In genomic region chr11:62678770-62679696, GRCh38 we compare ENCODE assay signal across 8 cellular contexts. TPM values are rescaled to one million over a fixed set of nuclear protein-coding genes. Genes with fewer than 3 reads are reported as not detected.
DNase-seq lines count a peak whose midpoint lies in the region; ATAC-seq, FAIRE-seq and TF ChIP-seq lines count a peak whose summit lies in the region.

Gene UBXN1, minus strand, starts transcription at chr11:62679073. Its CDS starts 150 bp downstream, at chr11:62678923.

- H2AFZ ChIP-seq in astrocyte (ENCODE audit: low read depth, low read length), result peak within 1 kb of the TSS; percentile 93

- 2 to 3% methylated on average over 55 of the region's 55 CpGs for WGBS in aorta, 2 donors

- no peaks in the 10 kb centered on the region for H3K27me3 ChIP-seq in astrocyte (ENCODE audit: insufficient read depth, low read length)
- no peaks in the 10 kb centered on the region for H3K27me3 ChIP-seq in aorta (ENCODE audit: control insufficient read depth in 1 of 2, insufficient read depth in 2 of 2, low read length in 1 of 2)

- H3K36me3 Mint-ChIP-seq in astrocyte (ENCODE audit: low read depth, unreplicated experiment), result peaks cover 5% of the 10 kb centered on the region

- peak within 1 kb of the TSS; percentile 88 for H3K4me3 Mint-ChIP-seq in astrocyte (ENCODE audit: unreplicated experiment)

- H3K27me3 Mint-ChIP-seq in astrocyte (ENCODE audit: low read depth, unreplicated experiment), result no peaks in the 10 kb centered on the region

- peak within 1 kb of the TSS; percentile 97 for H3K9ac ChIP-seq in astrocyte (ENCODE audit: low read length)

- H3K4me1 ChIP-seq in astrocyte (ENCODE audit: insufficient read depth, low read length), result peaks cover 18% of the 10 kb centered on the region
- no peaks in the 10 kb centered on the region for H3K4me1 ChIP-seq in aorta (ENCODE audit: control insufficient read depth in 1 of 2, insufficient read depth in 2 of 2, low read length in 2 of 2)

- H4K20me1 ChIP-seq in astrocyte (ENCODE audit: insufficient read depth, low read length), result peaks cover 4% of the 10 kb centered on the region

- TF ChIP-seq CTCF in astrocyte (IDR thresholded peaks at IDR 0.05; ENCODE audit: insufficient read depth, low read depth, low read length), result no peak

- peak; percentile 91 for DNase-seq in ELR (ENCODE audit: low read depth)
- peak; percentile 79 for DNase-seq in NCI-H2029 treated with DMSO at 0.1 percent for 48 hours (lab: John Stamatoyannopoulos, UW)
- peak; percentile 75 for DNase-seq in T-helper 9 cell
- peak; percentile 81 for DNase-seq in astrocyte (ENCODE audit: low read depth)
- peak; percentile 95 for DNase-seq in hepatic stellate cell (ENCODE audit: low spot score)
- DNase-seq in retina, result peak; percentile 92
- DNase-seq in aorta, result peak; percentile 95 to 97

- H3K79me2 ChIP-seq in astrocyte (ENCODE audit: insufficient read depth, low read length), result peaks cover 33% of the 10 kb centered on the region

- H3K4me3 ChIP-seq in astrocyte (ENCODE audit: insufficient read depth, low read depth, low read length) (peak within 1 kb of the TSS; percentile 91), aorta (ENCODE audit: low read length in 2 of 2) (peak within 1 kb of the TSS; percentile 87 to 88)

- no peaks in the 10 kb centered on the region for H3K9me3 Mint-ChIP-seq in astrocyte (ENCODE audit: unreplicated experiment)

- H3K4me2 ChIP-seq in astrocyte (ENCODE audit: low read length), result peak within 1 kb of the TSS; percentile 88

- peak within 1 kb of the TSS; percentile 88 for H3K27ac Mint-ChIP-seq in astrocyte (ENCODE audit: unreplicated experiment)

- no peak for FAIRE-seq in astrocyte (lab: Jason Lieb, UNC)

- H3K4me1 Mint-ChIP-seq in astrocyte (ENCODE audit: low read depth, unreplicated experiment), result peaks cover 15% of the 10 kb centered on the region

- H3K36me3 ChIP-seq in astrocyte (ENCODE audit: insufficient read depth, low read length) (peaks cover 11% of the 10 kb centered on the region), aorta (ENCODE audit: control insufficient read depth in 1 of 2, insufficient read depth in 2 of 2, low read length in 1 of 2) (peaks cover 0 to 3% of the 10 kb centered on the region in 2 donors)

- peak within 1 kb of the TSS; percentile 77 for H3K27ac ChIP-seq in astrocyte (ENCODE audit: low read depth, low read length)
- peak within 1 kb of the TSS; percentile 68 to 93 for H3K27ac ChIP-seq in aorta (ENCODE audit: low read depth in 1 of 2, low read length in 2 of 2)

- ATAC-seq in HG02642 (IDR thresholded peaks at IDR 0.05; ENCODE audit: poor library complexity, unreplicated experiment) (peak; percentile 60), aorta (ENCODE audit: low FRiP score) (peak; percentile 95)

- intact Hi-C loops in aorta (cut with DNase I), result no loop called here

- H3K9me3 ChIP-seq in astrocyte (ENCODE audit: insufficient read depth, low read depth, low read length) (no peaks in the 10 kb centered on the region), aorta (ENCODE audit: control insufficient read depth, low read length) (no peaks in the 10 kb centered on the region)

RNA-seq across cellular contexts. Expression of gene UBXN1, which starts in this region (rescaled TPM):
- total RNA-seq in astrocyte (80.0 and 89.8 TPM in 2 replicates), aorta (10 to 100 TPM; 84.1 to 85.4 TPM)
- 100 to 1,000 TPM; 186 to 224 TPM for polyA plus RNA-seq in aorta

Comparison
In these comparisons a context has a peak if more than half of its experiments do, and no peak if none do; other contexts are left out.
1. Peak in every context shown above with its lines: DNase-seq, ATAC-seq, H3K4me3 ChIP-seq and H3K27ac ChIP-seq.